35 cellular contexts compared by ENCODE assay signal in the genomic region with DNA sequence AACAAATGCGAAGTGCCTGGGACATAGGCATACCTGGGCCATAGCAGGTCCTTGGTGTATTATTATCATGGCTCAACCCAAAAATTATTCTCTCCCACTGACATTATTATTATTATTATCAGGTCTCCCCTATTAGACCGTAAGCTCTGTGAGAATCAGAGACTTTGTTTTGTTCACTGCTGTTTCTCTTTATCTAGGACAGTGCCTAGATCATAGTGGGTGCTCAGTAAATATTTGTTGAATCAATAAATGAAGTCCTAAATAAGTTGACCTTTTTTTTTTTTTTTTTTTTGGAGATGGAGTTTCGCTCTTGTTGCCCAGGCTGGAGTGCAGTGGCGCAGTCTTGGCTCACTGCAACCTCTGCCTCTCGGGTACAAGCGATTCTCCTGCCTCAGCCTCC. TPM values are rescaled to one million over a fixed set of nuclear protein-coding genes. Genes with fewer than 3 reads are reported as not detected.
"Had no signal": no experiment of that assay in that cellular context is flagged by ENCODE, and none has a peak within 500 bp of the region (broad histone marks: within the 10 kb centered on the region; RNA-seq: fewer than 3 reads in every experiment).

No MANE protein-coding gene starts in this region.

- H3K9me3 Mint-ChIP-seq: activated CD4-positive, alpha-beta memory T cell treated with anti-CD3 and anti-CD28 coated beads, Interleukin-2, amount 10 ng/mL, durations not matched to agents 7 days and 5 days; activated CD4-positive, alpha-beta T cell treated with anti-CD3 and anti-CD28 coated beads, Interleukin-2, amount 10 ng/mL, durations not matched to agents 7 days and 5 days; activated naive CD4-positive, alpha-beta T cell treated with anti-CD3 and anti-CD28 coated beads, Interleukin-2, amount 10 ng/mL, durations not matched to agents 7 days and 5 days; activated naive CD4-positive, alpha-beta T cell treated with anti-CD3 and anti-CD28 coated beads, Interleukin-2, amount 50 U/mL, for 24 hours; activated naive CD8-positive, alpha-beta T cell treated with anti-CD3 and anti-CD28 coated beads, Interleukin-2, amount 10 ng/mL, durations not matched to agents 7 days and 5 days; activated T-cell treated with anti-CD3 and anti-CD28 coated beads, Interleukin-2, amount 50 U/mL, for 24 hours; activated T-helper 2 cell treated with anti-CD3 and anti-CD28 coated beads, Interferon-gamma antibody, Interleukin-2, Interleukin-4, amounts not matched to agents 10 μg/mL and 5 μg/mL and 100 μg/mL, durations not matched to agents 14 hours and 24 hours and 36 hours; T-cell; WTC11 had no signal

- H3K4me1 Mint-ChIP-seq: activated CD4-positive, alpha-beta memory T cell treated with anti-CD3 and anti-CD28 coated beads, Interleukin-2, amount 10 ng/mL, durations not matched to agents 7 days and 5 days; activated CD4-positive, alpha-beta T cell treated with anti-CD3 and anti-CD28 coated beads, Interleukin-2, amount 10 ng/mL, durations not matched to agents 7 days and 5 days; activated naive CD4-positive, alpha-beta T cell treated with anti-CD3 and anti-CD28 coated beads, Interleukin-2, amount 50 U/mL, for 24 hours; activated naive CD8-positive, alpha-beta T cell treated with anti-CD3 and anti-CD28 coated beads, Interleukin-2, amount 10 ng/mL, durations not matched to agents 7 days and 5 days had no signal

- H3K9me3 ChIP-seq: adrenal gland, body of pancreas, breast epithelium had no signal

- H3K27me3 ChIP-seq: adrenal gland, body of pancreas, brain microvascular endothelial cell, breast epithelium had no signal

- H3K36me3 ChIP-seq: adrenal gland, brain microvascular endothelial cell, breast epithelium, WERI-Rb-1 had no signal

- H3K4me3 ChIP-seq: adrenal gland, body of pancreas, breast epithelium had no signal

- ATAC-seq: activated CD4-positive, alpha-beta T cell treated with anti-CD3 and anti-CD28 coated beads for 36 hours; activated CD4-positive, CD25-positive, alpha-beta regulatory T cell treated with anti-CD3 and anti-CD28 coated beads, Interleukin-2, amount 50 U/mL, for 24 hours; activated CD8-positive, alpha-beta memory T cell treated with anti-CD3 and anti-CD28 coated beads, Interleukin-2, amount 10 ng/mL, durations not matched to agents 7 days and 5 days; activated CD8-positive, alpha-beta T cell treated with anti-CD3 and anti-CD28 coated beads, Interleukin-2, amount 10 ng/mL, durations not matched to agents 7 days and 5 days; body of pancreas; T-cell; T-helper 17 cell; WTC11 had no signal

- H3K4me3 Mint-ChIP-seq: activated CD4-positive, alpha-beta memory T cell treated with anti-CD3 and anti-CD28 coated beads, Interleukin-2, amount 10 ng/mL, durations not matched to agents 7 days and 5 days; activated CD4-positive, alpha-beta T cell treated with anti-CD3 and anti-CD28 coated beads for 36 hours; activated CD4-positive, alpha-beta T cell treated with anti-CD3 and anti-CD28 coated beads, Interleukin-2, amount 10 ng/mL, durations not matched to agents 7 days and 5 days; activated CD8-positive, alpha-beta memory T cell treated with anti-CD3 and anti-CD28 coated beads, Interleukin-2, amount 10 ng/mL, durations not matched to agents 7 days and 5 days; activated CD8-positive, alpha-beta T cell treated with anti-CD3 and anti-CD28 coated beads, Interleukin-2, amount 10 ng/mL, durations not matched to agents 7 days and 5 days; activated naive CD4-positive, alpha-beta T cell treated with anti-CD3 and anti-CD28 coated beads, Interleukin-2, amount 10 ng/mL, durations not matched to agents 7 days and 5 days; activated naive CD4-positive, alpha-beta T cell treated with anti-CD3 and anti-CD28 coated beads, Interleukin-2, amount 50 U/mL, for 24 hours; activated naive CD8-positive, alpha-beta T cell; activated naive CD8-positive, alpha-beta T cell treated with anti-CD3 and anti-CD28 coated beads, Interleukin-2, amount 10 ng/mL, durations not matched to agents 7 days and 5 days; activated T-cell treated with anti-CD3 and anti-CD28 coated beads, Interleukin-2, amount 50 U/mL, for 24 hours; T-cell; T-helper 17 cell; WTC11 had no signal

- H3K36me3 Mint-ChIP-seq: activated CD8-positive, alpha-beta memory T cell treated with anti-CD3 and anti-CD28 coated beads, Interleukin-2, amount 10 ng/mL, durations not matched to agents 7 days and 5 days; activated naive CD4-positive, alpha-beta T cell treated with anti-CD3 and anti-CD28 coated beads, Interleukin-2, amount 10 ng/mL, durations not matched to agents 7 days and 5 days; activated naive CD4-positive, alpha-beta T cell treated with anti-CD3 and anti-CD28 coated beads, Interleukin-2, amount 50 U/mL, for 24 hours; activated naive CD8-positive, alpha-beta T cell treated with anti-CD3 and anti-CD28 coated beads, Interleukin-2, amount 10 ng/mL, durations not matched to agents 7 days and 5 days; T-cell; WTC11 had no signal

- H3K4me1 ChIP-seq: adrenal gland, breast epithelium had no signal

- FAIRE-seq: astrocyte had no signal

- DNase-seq: activated CD4-positive, alpha-beta memory T cell treated with anti-CD3 and anti-CD28 coated beads, Interleukin-2, amount 10 ng/mL, durations not matched to agents 7 days and 5 days; activated CD4-positive, alpha-beta T cell treated with anti-CD3 and anti-CD28 coated beads for 1 hour; activated CD4-positive, alpha-beta T cell treated with anti-CD3 and anti-CD28 coated beads for 36 hours; activated CD4-positive, alpha-beta T cell treated with anti-CD3 and anti-CD28 coated beads for 48 hours; activated CD4-positive, alpha-beta T cell treated with anti-CD3 and anti-CD28 coated beads, Interleukin-2, amount 10 ng/mL, durations not matched to agents 7 days and 5 days; activated CD4-positive, alpha-beta T cell treated with anti-CD3 and anti-CD28 coated beads, Interleukin-2, amount 50 U/mL, for 48 hours; activated CD4-positive, CD25-positive, alpha-beta regulatory T cell; activated CD8-positive, alpha-beta memory T cell treated with anti-CD3 and anti-CD28 coated beads for 24 hours; activated CD8-positive, alpha-beta memory T cell treated with anti-CD3 and anti-CD28 coated beads, Interleukin-2, amount 10 ng/mL, durations not matched to agents 7 days and 5 days; activated CD8-positive, alpha-beta memory T cell treated with anti-CD3 and anti-CD28 coated beads, Interleukin-2, amount 50 U/mL, for 48 hours; activated CD8-positive, alpha-beta T cell treated with anti-CD3 and anti-CD28 coated beads, Interleukin-2, amount 10 ng/mL, durations not matched to agents 7 days and 5 days; activated effector memory CD4-positive, alpha-beta T cell treated with Interleukin-2 at 50 U/mL for 16 hours; activated gamma-delta T cell; activated naive CD4-positive, alpha-beta T cell treated with anti-CD3 and anti-CD28 coated beads, Interleukin-2, amount 10 ng/mL, durations not matched to agents 7 days and 5 days; activated naive CD4-positive, alpha-beta T cell treated with Interleukin-2 at 50 U/mL for 16 hours; activated naive CD8-positive, alpha-beta T cell treated with anti-CD3 and anti-CD28 coated beads, Interleukin-2, amount 10 ng/mL, durations not matched to agents 7 days and 5 days; activated T-cell treated with anti-CD3 and anti-CD28 coated beads, Interleukin-2, amount 50 U/mL, for 24 hours; activated T-cell treated with anti-CD3 and anti-CD28 coated beads, Interleukin-2, amount 50 U/mL, for 48 hours; adrenal gland; amniotic stem cell; aorta; body of pancreas; brain microvascular endothelial cell; central memory CD4-positive, alpha-beta T cell; T-cell; T-helper 17 cell; WERI-Rb-1 had no signal

- H3K27ac Mint-ChIP-seq: activated CD4-positive, alpha-beta memory T cell treated with anti-CD3 and anti-CD28 coated beads, Interleukin-2, amount 10 ng/mL, durations not matched to agents 7 days and 5 days; activated CD4-positive, alpha-beta T cell treated with anti-CD3 and anti-CD28 coated beads for 36 hours; activated CD4-positive, alpha-beta T cell treated with anti-CD3 and anti-CD28 coated beads, Interleukin-2, amount 10 ng/mL, durations not matched to agents 7 days and 5 days; activated CD8-positive, alpha-beta memory T cell treated with anti-CD3 and anti-CD28 coated beads, Interleukin-2, amount 10 ng/mL, durations not matched to agents 7 days and 5 days; activated CD8-positive, alpha-beta T cell treated with anti-CD3 and anti-CD28 coated beads, Interleukin-2, amount 10 ng/mL, durations not matched to agents 7 days and 5 days; activated naive CD4-positive, alpha-beta T cell treated with anti-CD3 and anti-CD28 coated beads, Interleukin-2, amount 10 ng/mL, durations not matched to agents 7 days and 5 days; activated naive CD4-positive, alpha-beta T cell treated with anti-CD3 and anti-CD28 coated beads, Interleukin-2, amount 50 U/mL, for 24 hours; activated naive CD8-positive, alpha-beta T cell; activated naive CD8-positive, alpha-beta T cell treated with anti-CD3 and anti-CD28 coated beads, Interleukin-2, amount 10 ng/mL, durations not matched to agents 7 days and 5 days; activated T-cell treated with anti-CD3 and anti-CD28 coated beads, Interleukin-2, amount 50 U/mL, for 24 hours; activated T-helper 2 cell treated with anti-CD3 and anti-CD28 coated beads, Interferon-gamma antibody, Interleukin-2, Interleukin-4, amounts not matched to agents 10 μg/mL and 5 μg/mL and 100 μg/mL, durations not matched to agents 14 hours and 24 hours and 36 hours; T-cell; T-helper 17 cell; WTC11 had no signal

- H3K27ac ChIP-seq: adrenal gland, body of pancreas, brain microvascular endothelial cell, breast epithelium, WERI-Rb-1 had no signal

RNA-seq across cellular contexts. Expression of a gene that starts 4.9 kb away (rescaled TPM):
- total RNA-seq: activated CD4-positive, alpha-beta T cell treated with anti-CD3 and anti-CD28 coated beads, Interleukin-2, amount 10 ng/mL, durations not matched to agents 7 days and 5 days; activated CD8-positive, alpha-beta T cell treated with anti-CD3 and anti-CD28 coated beads, Interleukin-2, amount 10 ng/mL, durations not matched to agents 7 days and 5 days; body of pancreas; T-helper 1 cell treated with Interleukin-12 subunit alpha and Interleukin-12 subunit beta and Interleukin-4 antibody, amounts not matched to agents 30 ng/mL and 1 ng/mL, for 36 hours; T-helper 17 cell had no signal
- polyA plus RNA-seq: adrenal gland, aorta had no signal
